In genomic region chr13:70357031-70357430, GRCh38 we compare ENCODE assay signal across 8 cellular contexts.
"Had no signal": no experiment of that assay in that cellular context is flagged by ENCODE, and none has a peak within 500 bp of the region (broad histone marks: within the 10 kb centered on the region; RNA-seq: fewer than 3 reads in every experiment).

No MANE protein-coding gene starts in this region.

- H3K36me3 ChIP-seq: HAP-1 had no signal

- H3K4me1 ChIP-seq: HAP-1 had no signal

- H3K27ac ChIP-seq: GM23248, HL-60 had no signal

- H3K9ac ChIP-seq: GM23248 had no signal

- H3K4me3 ChIP-seq: GM23248, HAP-1 had no signal

- ATAC-seq: HCT116, HepG2 had no signal

- H2AFZ ChIP-seq: GM23248 had no signal

- H3K9me3 ChIP-seq: HAP-1 had no signal

- DNase-seq: GM23248, GOT3, H7, HFFc6 had no signal
